In the genomic region with DNA sequence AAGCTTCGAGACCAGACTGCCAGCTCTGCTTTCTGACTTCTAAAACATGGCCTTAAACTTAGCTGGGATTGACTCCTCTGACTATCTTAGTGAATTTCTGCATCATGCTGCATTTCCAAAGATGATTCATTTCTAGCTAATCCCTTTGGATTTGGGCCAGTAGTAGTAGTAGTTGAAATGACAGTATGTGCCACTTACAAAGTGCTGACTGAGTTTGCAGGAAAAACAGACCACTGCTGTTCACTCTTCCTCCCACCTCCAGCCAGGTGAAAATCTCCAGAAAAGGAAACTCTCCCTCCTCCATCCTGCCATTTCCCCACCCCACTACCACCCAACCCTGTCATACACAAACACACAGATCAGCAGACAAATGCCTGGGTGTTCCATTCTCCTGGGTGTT, we compare ENCODE assay signal across 10 cellular contexts. TPM values are rescaled to one million over a fixed set of nuclear protein-coding genes. Genes with fewer than 3 reads are reported as not detected.
DNase-seq lines count a peak whose midpoint lies in the region; ATAC-seq and TF ChIP-seq lines count a peak whose summit lies in the region.
"Had no signal": no experiment of that assay in that cellular context is flagged by ENCODE, and none has a peak within 500 bp of the region (broad histone marks: within the 10 kb centered on the region; RNA-seq: fewer than 3 reads in every experiment).

No MANE protein-coding gene starts in this region.

- TF ChIP-seq EP300 in esophagus muscularis mucosa (IDR thresholded peaks at IDR 0.05), result no peak

- H3K27me3 ChIP-seq in PC-3 (ENCODE audit: low read length) (no peaks in the 10 kb centered on the region), esophagus muscularis mucosa (no peaks in the 10 kb centered on the region), trophoblast cell (ENCODE audit: insufficient read depth, low read length) (no peaks in the 10 kb centered on the region)

- H4K12ac ChIP-seq in trophoblast cell (ENCODE audit: low read depth, low read length), result no peak overlapping the region

- no peak overlapping the region for H2BK5ac ChIP-seq in trophoblast cell (ENCODE audit: low read depth, low read length, poor library complexity)

- H4K20me1 ChIP-seq in PC-3 (ENCODE audit: low read length), result no peaks in the 10 kb centered on the region

- H3K14ac ChIP-seq in trophoblast cell (ENCODE audit: low read length), result no peak overlapping the region

- H3K23ac ChIP-seq in trophoblast cell (ENCODE audit: low read length), result no peak overlapping the region

- TF ChIP-seq POLR2A in esophagus muscularis mucosa (IDR thresholded peaks at IDR 0.05; ENCODE audit: low read depth), result no peak

- H2AK5ac ChIP-seq in trophoblast cell (ENCODE audit: low read length), result no peak overlapping the region

- H3K4ac ChIP-seq in trophoblast cell (ENCODE audit: low read depth, low read length), result no peak overlapping the region

- WGBS in esophagus muscularis mucosa, result 25% methylated on average over 1 of the region's 1 CpG
- whole genome bisulfite sequencing in trophoblast cell (ENCODE audit: extremely low coverage, insufficient coverage, insufficient read length), result no CpG with 5 or more reads among the region's 1 CpG

- H3K9ac ChIP-seq in PC-3 (ENCODE audit: low read length) (no peak overlapping the region), trophoblast cell (ENCODE audit: low read length) (no peak overlapping the region)

- no peak overlapping the region for H4K91ac ChIP-seq in trophoblast cell (ENCODE audit: low read depth, low read length)

- POLR2A ChIA-PET in PC-3 (lab: Charles Lee; ENCODE audit: unreplicated experiment), result interaction anchor here (0.6 kb wide), 1 partner anchor 28 kb away, joined by 4 read pairs; no protein-coding TSS in a partner anchor

- CTCF ChIA-PET in PC-3 (lab: Charles Lee), result interaction anchor here (0.6 kb wide), 1 partner anchor 8 kb away, joined by 4 read pairs; no protein-coding TSS in a partner anchor

- ATAC-seq in PC-3 (peak; percentile 93), HG03175 (IDR thresholded peaks at IDR 0.05; ENCODE audit: unreplicated experiment) (no peak), HG03442 (IDR thresholded peaks at IDR 0.05; ENCODE audit: unreplicated experiment) (no peak)

- peaks cover 2% of the 10 kb centered on the region for H3K79me1 ChIP-seq in trophoblast cell (ENCODE audit: low read length)

- no TSS peak for BruUV-seq in PC-3 (replicated peaks; lab: Mats Ljungman, UMichigan)

- no peaks in the 10 kb centered on the region for H3F3A ChIP-seq in PC-3 (ENCODE audit: low read length, unreplicated experiment)

- H2AFZ ChIP-seq in PC-3 (ENCODE audit: low read length) (no peak overlapping the region), trophoblast cell (ENCODE audit: insufficient read depth, low read length, poor library complexity) (no peak overlapping the region)

- no peak for TF ChIP-seq CTCF in PC-3 (conservative IDR thresholded peaks at IDR 0.05; ENCODE audit: low read depth, low read length)
- no peak for TF ChIP-seq CTCF in esophagus muscularis mucosa (IDR thresholded peaks at IDR 0.05)

- H3K27ac ChIP-seq in PC-3 (ENCODE audit: low read length), result peak overlapping the region; percentile 73
- peak overlapping the region; percentile 64 to 82 (median 75) for H3K27ac ChIP-seq in esophagus muscularis mucosa (replicated peaks in 1 of 4)
- peak overlapping the region; percentile 83 for H3K27ac ChIP-seq in trophoblast cell (ENCODE audit: low read depth, low read length)

- intact Hi-C loops in PC-3 (cut with micrococcal nuclease) (loop anchor here (1.0 to 10.0 kb wide), 4 partner anchors 8 to 136 kb away; a partner anchor contains a TSS), esophagus muscularis mucosa (cut with DNase I) (no loop called here)

- peak; percentile 71 for DNase-seq in DMS53 (lab: John Stamatoyannopoulos, UW)
- DNase-seq in PC-3, result peak; percentile 90
- no peak for DNase-seq in esophagus muscularis mucosa (ENCODE audit: extremely low spot score)
- DNase-seq in trophoblast cell, result no peak
- no peak for DNase-seq in SIG-M5 treated with dmso at 0.1 percent for 504 hours (lab: John Stamatoyannopoulos, UW; ENCODE audit: unreplicated experiment)
- DNase-seq in NCI-H2171 treated with DMSO at 0.1 percent for 48 hours (lab: John Stamatoyannopoulos, UW), result no peak
- DNase-seq: DND-41, NCI-H2227 treated with DMSO at 0.1 percent for 48 hours had no signal

- H2BK120ac ChIP-seq in trophoblast cell (ENCODE audit: insufficient read depth, low read length, poor library complexity), result no peak overlapping the region

- no peaks in the 10 kb centered on the region for H3K79me2 ChIP-seq in PC-3 (ENCODE audit: low read length)
- no peaks in the 10 kb centered on the region for H3K79me2 ChIP-seq in trophoblast cell (ENCODE audit: control insufficient read depth, insufficient read depth, low read length, poor library complexity)

- H3K4me1 ChIP-seq in PC-3 (ENCODE audit: insufficient read depth, low read length) (peaks cover 21% of the 10 kb centered on the region), esophagus muscularis mucosa (peaks cover 9 to 42% (median 32%) of the 10 kb centered on the region in 4 donors), trophoblast cell (ENCODE audit: control insufficient read depth in 1 of 2, insufficient read depth in 2 of 2, low read length in 2 of 2) (peaks cover 0 to 9% of the 10 kb centered on the region in 2 experiments)

- H3K9me2 ChIP-seq in PC-3 (replicated peaks; ENCODE audit: low read length), result no peaks in the 10 kb centered on the region

- H2BK12ac ChIP-seq in trophoblast cell (ENCODE audit: low read length), result no peak overlapping the region

- H4K8ac ChIP-seq in trophoblast cell (ENCODE audit: low read depth, low read length), result no peak overlapping the region

- H3K4me2 ChIP-seq in PC-3 (ENCODE audit: low read length) (peak overlapping the region; percentile 74), trophoblast cell (ENCODE audit: low read length) (peak overlapping the region; percentile 40)

- peak overlapping the region; percentile 17; the same call in 1 of the 2 replicates for H3K4me3 ChIP-seq in PC-3 (ENCODE audit: low read length)
- no peak overlapping the region for H3K4me3 ChIP-seq in esophagus muscularis mucosa
- H3K4me3 ChIP-seq in trophoblast cell (ENCODE audit: low read depth, low read length), result no peak overlapping the region

- H3K36me3 ChIP-seq in PC-3 (ENCODE audit: low read depth, low read length), result no peaks in the 10 kb centered on the region
- no peaks in the 10 kb centered on the region for H3K36me3 ChIP-seq in esophagus muscularis mucosa
- no peaks in the 10 kb centered on the region for H3K36me3 ChIP-seq in trophoblast cell (ENCODE audit: control insufficient read depth in 1 of 2, insufficient read depth in 2 of 2, low read length in 2 of 2)

- H3K9me3 ChIP-seq in PC-3 (ENCODE audit: low read length) (no peaks in the 10 kb centered on the region), esophagus muscularis mucosa (no peaks in the 10 kb centered on the region), trophoblast cell (ENCODE audit: insufficient read depth, low read depth, low read length) (no peaks in the 10 kb centered on the region)

- H3K18ac ChIP-seq in trophoblast cell (ENCODE audit: low read length), result no peak overlapping the region

RNA-seq across cellular contexts. Expression of a gene that starts 8.5 kb away (rescaled TPM):
- 22.8 and 28.0 TPM in 2 replicates for total RNA-seq in PC-3 (2014; rRNA removed)
- 10 to 100 TPM in 1 of 4 donors, 1 to 10 TPM in 3; 9.6 to 13.7 (median 9.7) TPM for total RNA-seq in esophagus muscularis mucosa
- 15.0 and 17.0 TPM in 2 replicates for polyA plus RNA-seq in trophoblast cell (2013)

Comparison
In these comparisons a context has a peak if more than half of its experiments do, and no peak if none do; other contexts are left out.
1. DNase-seq: peak in DMS53 (single experiment) and PC-3 (single experiment); none in esophagus muscularis mucosa (single experiment), trophoblast cell (0 of 2), SIG-M5 treated with dmso at 0.1 percent for 504 hours (single experiment) and NCI-H2171 treated with DMSO at 0.1 percent for 48 hours (single experiment).
2. Peak in every context shown above with its lines, with median percentiles within 50 percentile points of each other: H3K27ac ChIP-seq.